19 cellular contexts compared by ENCODE assay signal in the genomic region with DNA sequence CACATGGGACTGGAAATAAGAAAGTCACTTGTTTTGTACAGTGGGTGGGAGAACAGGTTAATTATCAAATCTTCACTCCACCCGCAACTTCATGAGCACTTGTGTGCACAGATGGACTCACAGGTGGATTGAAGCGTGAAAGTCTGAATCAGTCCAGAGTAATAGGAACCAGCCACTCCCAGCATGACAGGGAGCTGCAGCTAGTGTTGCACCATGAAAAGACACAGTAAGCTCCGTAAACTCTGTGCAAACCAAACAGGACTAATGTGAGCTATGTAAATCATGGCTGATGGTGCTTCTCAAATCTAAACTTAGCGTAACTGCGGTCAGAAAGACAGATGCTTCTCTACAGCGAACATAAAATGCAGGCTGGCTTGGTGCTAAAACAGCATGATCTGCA.
DNase-seq lines count a peak whose midpoint lies in the region; ATAC-seq and TF ChIP-seq lines count a peak whose summit lies in the region.
"Had no signal": no experiment of that assay in that cellular context is flagged by ENCODE, and none has a peak within 500 bp of the region (broad histone marks: within the 10 kb centered on the region; RNA-seq: fewer than 3 reads in every experiment).

No MANE protein-coding gene starts in this region.

- no peak for TF ChIP-seq CTCF in astrocyte of the spinal cord (IDR thresholded peaks at IDR 0.05; ENCODE audit: low read depth, low read length)

- no peak overlapping the region for H3K4me3 ChIP-seq in astrocyte of the spinal cord (ENCODE audit: low read depth, low read length)
- H3K4me3 ChIP-seq: heart left ventricle had no signal

- DNase-seq in DMS 273 (lab: John Stamatoyannopoulos, UW; ENCODE audit: unreplicated experiment) (peak; percentile 32), DMS 273 treated with DMSO at 0.1 percent for 48 hours (lab: John Stamatoyannopoulos, UW) (no peak), NCI-H187 treated with DMSO at 0.1 percent for 48 hours (lab: John Stamatoyannopoulos, UW) (peak; percentile 76), astrocyte of the spinal cord (ENCODE audit: low read depth, low spot score) (peak; percentile 28), left kidney (ENCODE audit: low read depth, low spot score) (peak; percentile 71), T-helper 2 cell (no peak)
- no peak for DNase-seq in activated CD4-positive, alpha-beta T cell treated with anti-CD3 and anti-CD28 coated beads for 48 hours
- DNase-seq: activated CD4-positive, alpha-beta T cell treated with anti-CD3 and anti-CD28 coated beads, Interleukin-2, amount 10 ng/mL, durations not matched to agents 7 days and 5 days; caudate nucleus; CD4-positive, alpha-beta memory T cell; dermis blood vessel endothelial cell; DMS153; heart left ventricle; left cardiac atrium; NCI-H1436 treated with DMSO at 0.1 percent for 48 hours; NCI-H526 treated with DMSO at 0.1 percent for 48 hours; stimulated activated CD8-positive, alpha-beta memory T cell treated with anti-CD3 and anti-CD28 coated beads, Interleukin-4, amount 100 ng/mL, for 48 hours; trophoblast cell had no signal

- ATAC-seq in GM19395 (IDR thresholded peaks at IDR 0.05; ENCODE audit: unreplicated experiment): no peak
- ATAC-seq: heart left ventricle, left cardiac atrium had no signal

- in situ Hi-C loops in astrocyte of the spinal cord (cut with HindIII; ENCODE audit: low sequenced_read_pairs): no loop called here

Comparison
In these comparisons a context has a peak if more than half of its experiments do, and no peak if none do; other contexts are left out.
1. DNase-seq: peak in DMS 273 (single experiment), NCI-H187 treated with DMSO at 0.1 percent for 48 hours (single experiment), astrocyte of the spinal cord (single experiment) and left kidney (single experiment); none in DMS 273 treated with DMSO at 0.1 percent for 48 hours (single experiment), T-helper 2 cell (0 of 5) and activated CD4-positive, alpha-beta T cell treated with anti-CD3 and anti-CD28 coated beads for 48 hours (single experiment).